ENCODE assay signal across 8 cellular contexts in the genomic region with DNA sequence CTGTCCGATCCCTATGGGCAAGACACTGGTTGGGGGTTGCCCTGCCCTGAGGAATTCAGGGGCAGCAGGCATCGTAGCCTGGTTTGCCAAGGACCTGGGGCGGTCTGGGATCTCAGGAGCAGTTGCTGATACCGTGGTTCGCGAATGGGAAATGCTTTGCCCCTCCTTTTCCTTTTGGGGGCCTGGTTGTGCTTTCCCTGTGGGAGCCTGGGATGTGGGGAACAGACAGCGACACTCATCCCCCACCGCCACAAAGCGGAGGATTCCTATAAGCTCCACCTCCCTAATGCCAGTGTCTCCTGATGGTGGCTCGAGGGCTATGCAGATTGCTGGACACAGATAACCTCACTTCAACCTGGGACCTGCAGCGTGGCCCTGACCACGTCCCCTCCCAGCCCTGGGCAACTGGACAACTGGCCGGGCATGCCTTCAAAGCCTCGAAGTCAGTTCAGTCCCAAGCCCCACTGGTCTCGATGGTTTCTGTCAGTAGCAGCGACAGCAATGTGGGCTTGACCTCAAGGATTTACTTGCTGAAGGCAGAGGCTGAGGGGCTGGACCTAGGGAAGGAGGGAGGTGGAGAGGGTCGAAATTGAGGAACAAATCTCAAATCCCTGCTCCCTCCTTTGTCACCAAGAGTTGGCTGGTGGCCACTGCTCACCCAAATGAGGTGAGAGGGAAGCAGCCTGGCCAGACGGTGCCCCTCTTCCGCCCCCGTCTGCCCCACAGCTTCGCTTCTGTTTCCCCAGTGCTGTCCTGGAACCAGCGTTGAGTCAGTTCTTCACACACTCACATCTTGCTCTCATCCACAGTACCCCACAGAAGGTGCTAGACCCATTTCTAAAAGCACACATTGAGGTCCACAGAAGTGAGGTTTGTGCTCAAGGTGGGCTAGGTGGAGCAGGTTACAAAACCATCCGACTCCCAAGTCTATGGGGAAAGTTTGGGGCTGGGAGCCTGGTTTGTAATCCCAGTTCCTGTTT. TPM values are rescaled to one million over a fixed set of nuclear protein-coding genes. Genes with fewer than 3 reads are reported as not detected.
DNase-seq lines count a peak whose midpoint lies in the region; ATAC-seq and TF ChIP-seq lines count a peak whose summit lies in the region.

No MANE protein-coding gene starts in this region.

- H3K79me2 ChIP-seq in OCI-LY7 (ENCODE audit: insufficient read depth, low read depth, low read length), result peaks cover 17% of the 10 kb centered on the region

- peak overlapping the region; percentile 65 for H2AK5ac ChIP-seq in neuronal stem cell (ENCODE audit: low read depth, low read length)

- no peak overlapping the region for H4K91ac ChIP-seq in neuronal stem cell (ENCODE audit: low read depth, low read length, poor library complexity)

- H3K4me3 ChIP-seq in OCI-LY7 (ENCODE audit: low read depth, low read length, poor library complexity, severe bottlenecking) (peak overlapping the region; percentile 97), epithelial cell of esophagus (ENCODE audit: low read length) (peak overlapping the region; percentile 86), neuronal stem cell (ENCODE audit: low read length in 2 of 2) (no peak overlapping the region)

- no peak overlapping the region for H2BK5ac ChIP-seq in neuronal stem cell (ENCODE audit: low read length)

- H2BK15ac ChIP-seq in neuronal stem cell (ENCODE audit: low read length), result no peak overlapping the region

- peak overlapping the region; percentile 20 for H3K18ac ChIP-seq in neuronal stem cell (ENCODE audit: low read length)

- no peak overlapping the region for H3K23ac ChIP-seq in neuronal stem cell (ENCODE audit: low read depth, low read length, poor library complexity)

- peaks cover 0 to 6% (median 0%) of the 10 kb centered on the region in 3 donors for H3K27me3 Mint-ChIP-seq in CD14-positive monocyte (ENCODE audit: low read depth in 3 of 3)

- peaks cover 0 to 28% (median 3%) of the 10 kb centered on the region in 3 experiments for H3K27me3 ChIP-seq in neuronal stem cell (ENCODE audit: control insufficient read depth in 3 of 3, insufficient read depth in 3 of 3, low read depth in 1 of 3, low read length in 3 of 3)

- H2BK120ac ChIP-seq in neuronal stem cell (ENCODE audit: low read depth, low read length), result no peak overlapping the region

- H3K36me3 ChIP-seq in OCI-LY7 (ENCODE audit: insufficient read depth, low read length) (no peaks in the 10 kb centered on the region), neuronal stem cell (replicated peaks in 1 of 2; ENCODE audit: control insufficient read depth in 2 of 2, insufficient read depth in 2 of 2, low read length in 2 of 2) (no peaks in the 10 kb centered on the region)

- H3K27ac Mint-ChIP-seq in CD14-positive monocyte, result peak overlapping the region; percentile 90 to 97 (median 95)

- H3K9me3 ChIP-seq in OCI-LY7 (ENCODE audit: low read length), result no peaks in the 10 kb centered on the region
- peaks cover 0 to 2% of the 10 kb centered on the region in 2 donors for H3K9me3 ChIP-seq in neuronal stem cell (replicated peaks in 1 of 2; ENCODE audit: control insufficient read depth in 2 of 2, insufficient read depth in 1 of 2, low read depth in 1 of 2, low read length in 2 of 2)

- H3K9me3 Mint-ChIP-seq in CD14-positive monocyte, result peaks cover 0 to 9% (median 0%) of the 10 kb centered on the region in 7 donors

- CTCF ChIA-PET in OCI-LY7 (lab: Charles Lee; ENCODE audit: unreplicated experiment), result no interaction called here

- no peak for DNase-seq in CD14-positive monocyte (ENCODE audit: low spot score)
- no peak for DNase-seq in OCI-LY7 (ENCODE audit: low spot score)
- no peak for DNase-seq in epithelial cell of esophagus (ENCODE audit: low read depth)
- DNase-seq in neuronal stem cell (ENCODE audit: low spot score), result no peak
- no peak for DNase-seq in glomerular visceral epithelial cell (ENCODE audit: extremely low spot score)
- no peak for DNase-seq in GM20000 (ENCODE audit: low spot score)
- no peak for DNase-seq in iPS-NIHi7 (ENCODE audit: extremely low spot score)

- H3K14ac ChIP-seq in neuronal stem cell (ENCODE audit: low read length), result no peak overlapping the region

- intact Hi-C loops in CD14-positive monocyte (cut with micrococcal nuclease) (loop anchor here (2.0 to 5.0 kb wide), 4 partner anchors 27 to 153 kb away; no protein-coding TSS in a partner anchor), OCI-LY7 (cut with micrococcal nuclease; ENCODE audit: unreplicated experiment) (loop anchor here (5.0 kb wide), 3 partner anchors 93 to 538 kb away; a partner anchor contains a TSS)

- H3K9ac ChIP-seq in neuronal stem cell (ENCODE audit: low read depth, low read length, poor library complexity), result no peak overlapping the region

- peak overlapping the region; percentile 81 for H3K4me2 ChIP-seq in OCI-LY7 (ENCODE audit: low read length)
- no peak overlapping the region for H3K4me2 ChIP-seq in neuronal stem cell (ENCODE audit: insufficient read depth, low read length, poor library complexity, severe bottlenecking)

- WGBS in neuronal stem cell (ENCODE audit: extremely low coverage in 2 of 2, insufficient read length in 2 of 2, insufficient replicate concordance in 1 of 2), 2 donors, result no CpG with 5 or more reads among the region's 23 CpGs

- BruUV-seq in OCI-LY7 (replicated peaks; lab: Mats Ljungman, UMichigan), result no TSS peak

- H3K4me1 ChIP-seq in OCI-LY7 (ENCODE audit: insufficient read depth, low read length, poor library complexity, severe bottlenecking) (peaks cover 16% of the 10 kb centered on the region), neuronal stem cell (ENCODE audit: control insufficient read depth in 2 of 2, insufficient read depth in 1 of 2, low read depth in 1 of 2, low read length in 2 of 2) (peaks cover 10 to 13% of the 10 kb centered on the region in 2 donors)

- H3K79me1 ChIP-seq in neuronal stem cell (ENCODE audit: low read depth, low read length), result peaks cover 1% of the 10 kb centered on the region

- H3K9me2 ChIP-seq in OCI-LY7 (ENCODE audit: insufficient read depth, low read length), result no peaks in the 10 kb centered on the region

- H3K4me1 Mint-ChIP-seq in CD14-positive monocyte, result peaks cover 51% of the 10 kb centered on the region

- peak overlapping the region; percentile 97 to 100 for H3K4me3 Mint-ChIP-seq in CD14-positive monocyte

- H4K8ac ChIP-seq in neuronal stem cell (ENCODE audit: low read depth, low read length), result peak overlapping the region; percentile 23

- TF ChIP-seq CTCF in CD14-positive monocyte (IDR thresholded peaks at IDR 0.05) (no peak), OCI-LY7 (conservative IDR thresholded peaks at IDR 0.05; ENCODE audit: low read length) (no peak), epithelial cell of esophagus (IDR thresholded peaks at IDR 0.05; ENCODE audit: insufficient read depth, low read depth, low read length, missing control alignments) (no peak), GM20000 (IDR thresholded peaks at IDR 0.05; ENCODE audit: extremely low read depth, missing control alignments) (no peak)

- no peaks in the 10 kb centered on the region for H4K20me1 ChIP-seq in OCI-LY7 (ENCODE audit: insufficient read depth, low read length)

- ATAC-seq in activated CD4-positive, CD25-positive, alpha-beta regulatory T cell treated with anti-CD3 and anti-CD28 coated beads, Interleukin-2, amount 50 U/mL, for 24 hours, result no peak

- H3K27ac ChIP-seq in OCI-LY7 (ENCODE audit: low read depth, low read length, poor library complexity, severe bottlenecking), result no peak overlapping the region
- H3K27ac ChIP-seq in neuronal stem cell (replicated peaks; ENCODE audit: low read length), result no peak overlapping the region

- no peak overlapping the region for H2AFZ ChIP-seq in OCI-LY7 (ENCODE audit: low read length)
- no peak overlapping the region for H2AFZ ChIP-seq in neuronal stem cell (ENCODE audit: low read length)

- POLR2A ChIA-PET in OCI-LY7 (lab: Charles Lee), result no interaction called here

- no peak overlapping the region for H2BK12ac ChIP-seq in neuronal stem cell (ENCODE audit: low read length)

- no peak overlapping the region for H3K4ac ChIP-seq in neuronal stem cell (ENCODE audit: low read length)

- H3K36me3 Mint-ChIP-seq in CD14-positive monocyte, result peaks cover 36 to 40% of the 10 kb centered on the region in 2 donors

RNA-seq across cellular contexts. Expression of a gene that starts 3.5 kb away (rescaled TPM):
- polyA plus RNA-seq in CD14-positive monocyte, result 10 to 100 TPM; 52.4 to 80.8 TPM
- 31.0 and 47.6 TPM in 2 replicates for total RNA-seq in OCI-LY7 (2014; rRNA removed; shearing (Covaris generic))
- total RNA-seq in OCI-LY7 (2022), result 48.2 and 48.4 TPM in 2 replicates
- polyA plus RNA-seq in neuronal stem cell (2013, experiment 1 of 2), result 3.2 TPM
- 3.2 TPM for polyA plus RNA-seq in neuronal stem cell (2013, experiment 2 of 2)

RNA-seq across cellular contexts. Expression of a gene that starts 40.6 kb away (rescaled TPM):
- 10 to 100 TPM; 19.6 to 25.2 TPM for polyA plus RNA-seq in CD14-positive monocyte
- 12.0 and 25.9 TPM in 2 replicates for total RNA-seq in OCI-LY7 (2014; rRNA removed; shearing (Covaris generic))
- 19.5 and 22.0 TPM in 2 replicates for total RNA-seq in OCI-LY7 (2022)
- 29.7 TPM for polyA plus RNA-seq in neuronal stem cell (2013, experiment 1 of 2)
- 29.3 TPM for polyA plus RNA-seq in neuronal stem cell (2013, experiment 2 of 2)

Comparison
In these comparisons a context has a peak if more than half of its experiments do, and no peak if none do; other contexts are left out.
1. H3K4me3 ChIP-seq: peak in OCI-LY7 (single experiment) and epithelial cell of esophagus (single experiment); none in neuronal stem cell (0 of 2).